20 cellular contexts compared by ENCODE assay signal in genomic region chr6:33957391-33958207, GRCh38.
"Had no signal": no experiment of that assay in that cellular context is flagged by ENCODE, and none has a peak within 500 bp of the region (broad histone marks: within the 10 kb centered on the region; RNA-seq: fewer than 3 reads in every experiment).

No MANE protein-coding gene starts in this region.

- DNase-seq: activated CD4-positive, alpha-beta T cell treated with anti-CD3 and anti-CD28 coated beads, Interleukin-2, amount 10 ng/mL, durations not matched to agents 7 days and 5 days; activated T-cell treated with anti-CD3 and anti-CD28 coated beads, Interleukin-2, amount 50 U/mL, for 4 hours; cerebellar nuclear complex; cortex of kidney; effector CD8-positive, alpha-beta T cell; gastrocnemius medialis; heart right ventricle; left ventricle myocardium inferior; mammary epithelial cell; midbrain; right cardiac atrium; stimulated activated CD4-positive, alpha-beta T cell treated with anti-CD3 and anti-CD28 coated beads, Interleukin-2, amount 100 ng/mL, for 48 hours; stimulated activated naive CD8-positive, alpha-beta T cell treated with anti-CD3 and anti-CD28 coated beads, Interleukin-15, amount 100 ng/mL, for 72 hours; T-helper 9 cell; transverse colon had no signal

- H3K27ac ChIP-seq: ascending aorta, breast epithelium, gastrocnemius medialis, heart right ventricle, left ventricle myocardium inferior, prostate gland, skin epidermis, suprapubic skin, transverse colon had no signal
